12 cellular contexts compared by ENCODE assay signal in genomic region chr6:151689499-151690201, GRCh38.
DNase-seq lines count a peak whose midpoint lies in the region; ATAC-seq and TF ChIP-seq lines count a peak whose summit lies in the region.
"Had no signal": no experiment of that assay in that cellular context is flagged by ENCODE, and none has a peak within 500 bp of the region (broad histone marks: within the 10 kb centered on the region; RNA-seq: fewer than 3 reads in every experiment).

No MANE protein-coding gene starts in this region.

- TF ChIP-seq CTCF in MM.1S (IDR thresholded peaks at IDR 0.05; ENCODE audit: low read length) (no peak), gastroesophageal sphincter (IDR thresholded peaks at IDR 0.05) (no peak)

- TF ChIP-seq POLR2A in gastroesophageal sphincter (IDR thresholded peaks at IDR 0.05) = no peak

- no peak for TF ChIP-seq EP300 in gastroesophageal sphincter (IDR thresholded peaks at IDR 0.05)

- peak overlapping the region; percentile 67 to 87 for H3K4me3 Mint-ChIP-seq in activated T-cell treated with anti-CD3 and anti-CD28 coated beads, Interleukin-2, amount 50 U/mL, for 72 hours

- H3K27ac Mint-ChIP-seq in activated T-cell treated with anti-CD3 and anti-CD28 coated beads, Interleukin-2, amount 50 U/mL, for 72 hours = no peak overlapping the region

- H3K4me2 ChIP-seq in MM.1S (ENCODE audit: low read depth, low read length) = peak overlapping the region; percentile 80

- H3K9me3 ChIP-seq in MM.1S (replicated peaks; ENCODE audit: insufficient read depth, low read length) (no peaks in the 10 kb centered on the region), gastroesophageal sphincter (no peaks in the 10 kb centered on the region), subcutaneous abdominal adipose tissue (ENCODE audit: control insufficient read depth in 5 of 5, low read length in 5 of 5) (no peaks in the 10 kb centered on the region)
- H3K9me3 ChIP-seq: right lobe of liver had no signal

- H3F3A ChIP-seq in MM.1S (ENCODE audit: insufficient read depth, low read length) = peaks cover 16% of the 10 kb centered on the region

- H3K79me2 ChIP-seq in MM.1S (ENCODE audit: low read length) = peaks cover 5% of the 10 kb centered on the region

- H3K27me3 ChIP-seq in MM.1S (replicated peaks; ENCODE audit: insufficient read depth, low read length) = no peaks in the 10 kb centered on the region
- peaks cover 11% of the 10 kb centered on the region for H3K27me3 ChIP-seq in gastroesophageal sphincter
- no peaks in the 10 kb centered on the region for H3K27me3 ChIP-seq in subcutaneous abdominal adipose tissue (ENCODE audit: control insufficient read depth in 5 of 5, insufficient read depth in 4 of 5, low read length in 5 of 5)
- H3K27me3 ChIP-seq: right lobe of liver had no signal

- H3K27ac ChIP-seq in MM.1S (ENCODE audit: low read length) (peak overlapping the region; percentile 98; the same call in 1 of the 2 replicates), gastroesophageal sphincter (peak overlapping the region in 3 of 4 donors; percentile 58 to 68 (median 60)), subcutaneous abdominal adipose tissue (ENCODE audit: low read depth, low read length) (peak overlapping the region; percentile 97)
- H3K27ac ChIP-seq: epithelial cell of prostate had no signal

- no peak for ATAC-seq in activated T-cell treated with anti-CD3 and anti-CD28 coated beads, Interleukin-2, amount 50 U/mL, for 72 hours (replicated peaks in 1 of 2)
- no peak for ATAC-seq in gastroesophageal sphincter
- no peak for ATAC-seq in GM21360 (IDR thresholded peaks at IDR 0.05; ENCODE audit: unreplicated experiment)
- ATAC-seq in GM18873 (IDR thresholded peaks at IDR 0.05; ENCODE audit: low FRiP score, unreplicated experiment) = no peak

- H3K36me3 ChIP-seq in MM.1S (replicated peaks; ENCODE audit: insufficient read depth, low read length) = no peaks in the 10 kb centered on the region
- H3K36me3 ChIP-seq in gastroesophageal sphincter = no peaks in the 10 kb centered on the region
- H3K36me3 ChIP-seq in subcutaneous abdominal adipose tissue (ENCODE audit: control insufficient read depth in 5 of 5, insufficient read depth in 5 of 5, low read length in 5 of 5) = no peaks in the 10 kb centered on the region
- H3K36me3 ChIP-seq: right lobe of liver had no signal

- 49 to 63% methylated on average over 5 of the region's 5 CpGs for WGBS in gastroesophageal sphincter (ENCODE audit: low coverage in 1 of 2), 2 donors

- H3K27me3 Mint-ChIP-seq in activated T-cell treated with anti-CD3 and anti-CD28 coated beads, Interleukin-2, amount 50 U/mL, for 72 hours (ENCODE audit: low read depth) = peaks cover 7% of the 10 kb centered on the region

- H3K9me2 ChIP-seq in MM.1S (replicated peaks; ENCODE audit: insufficient read depth, low read length) = no peaks in the 10 kb centered on the region

- no peak for DNase-seq in activated T-cell treated with anti-CD3 and anti-CD28 coated beads, Interleukin-2, amount 50 U/mL, for 72 hours
- no peak for DNase-seq in activated T-cell treated with anti-CD3 and anti-CD28 coated beads, Interleukin-2, amount 50 U/mL, for 1 hour
- DNase-seq in MM.1S (no peak), NCI-H524 (lab: John Stamatoyannopoulos, UW) (no peak)
- DNase-seq: activated CD8-positive, alpha-beta memory T cell treated with anti-CD3 and anti-CD28 coated beads, Interleukin-2, amount 50 U/mL, for 4 hours; NCI-H2029 treated with DMSO at 0.1 percent for 48 hours; right lobe of liver had no signal

- peak overlapping the region; percentile 89; the same call in 1 of the 2 replicates for H3K9ac ChIP-seq in MM.1S (ENCODE audit: low read length)
- H3K9ac ChIP-seq in subcutaneous abdominal adipose tissue (ENCODE audit: low read length in 5 of 5) = peak overlapping the region in 3 of 5 donors; percentile 69 to 87 (median 82)

- H3K9me3 Mint-ChIP-seq in activated T-cell treated with anti-CD3 and anti-CD28 coated beads, Interleukin-2, amount 50 U/mL, for 72 hours = no peaks in the 10 kb centered on the region

- H2AFZ ChIP-seq in MM.1S (ENCODE audit: low read length) = no peak overlapping the region

- H3K4me1 ChIP-seq in MM.1S (ENCODE audit: low read length) (peaks cover 11% of the 10 kb centered on the region; the same call in 1 of the 2 replicates), gastroesophageal sphincter (no peaks in the 10 kb centered on the region), subcutaneous abdominal adipose tissue (ENCODE audit: control insufficient read depth in 5 of 5, insufficient read depth in 5 of 5, low read length in 5 of 5) (peaks cover 0 to 28% (median 22%) of the 10 kb centered on the region in 5 donors)
- H3K4me1 ChIP-seq: right lobe of liver had no signal

- H3K4me1 Mint-ChIP-seq in activated T-cell treated with anti-CD3 and anti-CD28 coated beads, Interleukin-2, amount 50 U/mL, for 72 hours (ENCODE audit: low read depth) = peaks cover 21% of the 10 kb centered on the region

- H3K36me3 Mint-ChIP-seq in activated T-cell treated with anti-CD3 and anti-CD28 coated beads, Interleukin-2, amount 50 U/mL, for 72 hours (ENCODE audit: insufficient read depth in 2 of 2) = no peaks in the 10 kb centered on the region

- H3K4me3 ChIP-seq in MM.1S (ENCODE audit: low read length) (no peak overlapping the region), gastroesophageal sphincter (no peak overlapping the region), subcutaneous abdominal adipose tissue (ENCODE audit: low read depth in 1 of 5, low read length in 5 of 5) (peak overlapping the region in 2 of 5 donors; percentile 54 to 65)

- H4K20me1 ChIP-seq in MM.1S (ENCODE audit: insufficient read depth, low read length) = no peaks in the 10 kb centered on the region
